8 cellular contexts compared by ENCODE assay signal in the genomic region with DNA sequence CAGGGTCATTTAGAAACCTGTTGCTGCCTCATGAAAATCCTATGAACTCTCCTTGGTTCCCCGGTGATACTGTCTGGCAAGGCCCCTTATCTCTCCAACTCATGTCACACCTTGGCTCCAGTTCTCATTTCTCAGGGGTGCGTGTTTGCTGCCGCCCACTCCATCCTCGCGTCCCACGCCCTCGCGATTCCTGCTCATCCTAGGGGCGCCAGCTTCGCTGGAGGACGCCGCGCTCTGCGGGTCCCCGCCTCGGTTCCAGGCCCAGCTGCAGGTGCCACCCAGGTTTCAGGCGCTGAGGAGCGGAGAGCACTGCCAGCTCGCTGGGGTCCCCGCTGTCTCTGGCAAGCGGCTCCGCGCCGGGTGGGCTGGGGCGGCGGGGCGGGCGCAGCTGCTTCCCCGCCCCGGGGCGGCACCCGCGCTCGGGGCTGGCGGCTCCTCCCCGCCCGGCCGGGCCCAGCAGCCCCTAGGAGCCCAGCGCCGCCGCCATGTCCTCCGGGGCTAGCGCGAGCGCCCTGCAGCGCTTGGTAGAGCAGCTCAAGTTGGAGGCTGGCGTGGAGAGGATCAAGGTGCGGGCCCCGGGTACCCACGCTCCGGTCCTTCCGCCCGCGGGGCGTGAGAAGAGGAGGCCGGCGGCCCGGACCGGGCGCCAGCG. TPM values are rescaled to one million over a fixed set of nuclear protein-coding genes. Genes with fewer than 3 reads are reported as not detected.
DNase-seq lines count a peak whose midpoint lies in the region; ATAC-seq and TF ChIP-seq lines count a peak whose summit lies in the region.

A gene (plus strand): TSS at position 456 of the 652 bp plus-strand sequence. CDS start 30 bp downstream, at position 486.

- H3K9me3 Mint-ChIP-seq in dendritic cell treated with granulocyte-macrophage colony-stimulating factor and Interleukin-4, amounts not matched to agents 40 ng/mL and 50 ng/mL, for 4 days, result no peaks in the 10 kb centered on the region

- peak within 1 kb of the TSS in 1 of 2 donors; percentile 45 for H3K9ac ChIP-seq in liver (ENCODE audit: low read depth in 1 of 2, low read length in 2 of 2)

- peak within 1 kb of the TSS; percentile 89 for H3K27ac Mint-ChIP-seq in dendritic cell treated with granulocyte-macrophage colony-stimulating factor and Interleukin-4, amounts not matched to agents 40 ng/mL and 50 ng/mL, for 4 days

- no peak for TF ChIP-seq RAD21 in liver (IDR thresholded peaks at IDR 0.05)

- ATAC-seq in GM18498 (IDR thresholded peaks at IDR 0.05; ENCODE audit: unreplicated experiment) (peak; percentile 91), HG02884 (IDR thresholded peaks at IDR 0.05; ENCODE audit: unreplicated experiment) (peak; percentile 80)

- intact Hi-C loops in dendritic cell treated with granulocyte-macrophage colony-stimulating factor and Interleukin-4, amounts not matched to agents 40 ng/mL and 50 ng/mL, for 4 days (cut with micrococcal nuclease), result no loop called here

- peak within 1 kb of the TSS; percentile 67 to 94 (median 87) for H3K4me3 ChIP-seq in liver (ENCODE audit: low read depth in 1 of 3, low read length in 3 of 3)

- peak within 1 kb of the TSS; percentile 93 for H3K4me3 Mint-ChIP-seq in dendritic cell treated with granulocyte-macrophage colony-stimulating factor and Interleukin-4, amounts not matched to agents 40 ng/mL and 50 ng/mL, for 4 days

- peak within 1 kb of the TSS; percentile 72 to 85 for H3K27ac ChIP-seq in liver (ENCODE audit: low read depth in 1 of 2, low read length in 2 of 2)

- H3K27me3 Mint-ChIP-seq in dendritic cell treated with granulocyte-macrophage colony-stimulating factor and Interleukin-4, amounts not matched to agents 40 ng/mL and 50 ng/mL, for 4 days, result peaks cover 3% of the 10 kb centered on the region

- no peak for TF ChIP-seq CTCF in liver (IDR thresholded peaks at IDR 0.05; ENCODE audit: low read depth, low read length, missing input control)

- WGBS in liver, result under 1% methylated on average over 61 of the region's 61 CpGs

- H3K36me3 Mint-ChIP-seq in dendritic cell treated with granulocyte-macrophage colony-stimulating factor and Interleukin-4, amounts not matched to agents 40 ng/mL and 50 ng/mL, for 4 days (ENCODE audit: low read depth), result peaks cover 34% of the 10 kb centered on the region

- peaks cover 42% of the 10 kb centered on the region for H3K4me1 Mint-ChIP-seq in dendritic cell treated with granulocyte-macrophage colony-stimulating factor and Interleukin-4, amounts not matched to agents 40 ng/mL and 50 ng/mL, for 4 days (ENCODE audit: low read depth)

- DNase-seq in 8988T (peak; percentile 90), NCI-H2171 treated with DMSO at 0.1 percent for 48 hours (lab: John Stamatoyannopoulos, UW) (peak; percentile 62)
- peak; percentile 66 for DNase-seq in activated CD4-positive, alpha-beta T cell treated with anti-CD3 and anti-CD28 coated beads, Interleukin-2, amount 50 U/mL, for 1 hour
- peak; percentile 73 for DNase-seq in stimulated activated CD4-positive, alpha-beta T cell treated with anti-CD3 and anti-CD28 coated beads, Interleukin-4, amount 100 ng/mL, for 1 hour

- peaks cover 0 to 18% (median 14%) of the 10 kb centered on the region in 4 donors for H3K4me1 ChIP-seq in liver (ENCODE audit: control insufficient read depth in 4 of 4, insufficient read depth in 4 of 4, low read length in 3 of 4)

- peaks cover 0 to 6% (median 0%) of the 10 kb centered on the region in 4 donors for H3K36me3 ChIP-seq in liver (ENCODE audit: control insufficient read depth in 4 of 4, insufficient read depth in 3 of 4, low read depth in 1 of 4, low read length in 3 of 4)

- no peaks in the 10 kb centered on the region for H3K27me3 ChIP-seq in liver (ENCODE audit: control insufficient read depth in 4 of 4, insufficient read depth in 4 of 4, low read length in 3 of 4)

- no peaks in the 10 kb centered on the region for H3K9me3 ChIP-seq in liver (ENCODE audit: control insufficient read depth in 4 of 4, low read length in 3 of 4)

TF ChIP-seq in liver, 16 proteins besides CTCF, POLR2A, EP300 and RAD21:
- TF ChIP-seq GABPA (IDR thresholded peaks at IDR 0.05 in 1 of 2, conservative IDR thresholded peaks at IDR 0.05 in 1 of 2) (no peak), RXRA (IDR thresholded peaks at IDR 0.05) (no peak), YY1 (IDR thresholded peaks at IDR 0.05) (no peak)
- TF ChIP-seq, protein P1, sequence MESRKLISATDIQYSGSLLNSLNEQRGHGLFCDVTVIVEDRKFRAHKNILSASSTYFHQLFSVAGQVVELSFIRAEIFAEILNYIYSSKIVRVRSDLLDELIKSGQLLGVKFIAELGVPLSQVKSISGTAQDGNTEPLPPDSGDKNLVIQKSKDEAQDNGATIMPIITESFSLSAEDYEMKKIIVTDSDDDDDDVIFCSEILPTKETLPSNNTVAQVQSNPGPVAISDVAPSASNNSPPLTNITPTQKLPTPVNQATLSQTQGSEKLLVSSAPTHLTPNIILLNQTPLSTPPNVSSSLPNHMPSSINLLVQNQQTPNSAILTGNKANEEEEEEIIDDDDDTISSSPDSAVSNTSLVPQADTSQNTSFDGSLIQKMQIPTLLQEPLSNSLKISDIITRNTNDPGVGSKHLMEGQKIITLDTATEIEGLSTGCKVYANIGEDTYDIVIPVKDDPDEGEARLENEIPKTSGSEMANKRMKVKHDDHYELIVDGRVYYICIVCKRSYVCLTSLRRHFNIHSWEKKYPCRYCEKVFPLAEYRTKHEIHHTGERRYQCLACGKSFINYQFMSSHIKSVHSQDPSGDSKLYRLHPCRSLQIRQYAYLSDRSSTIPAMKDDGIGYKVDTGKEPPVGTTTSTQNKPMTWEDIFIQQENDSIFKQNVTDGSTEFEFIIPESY (IDR thresholded peaks at IDR 0.05), result no peak
- TF ChIP-seq, protein P2, sequence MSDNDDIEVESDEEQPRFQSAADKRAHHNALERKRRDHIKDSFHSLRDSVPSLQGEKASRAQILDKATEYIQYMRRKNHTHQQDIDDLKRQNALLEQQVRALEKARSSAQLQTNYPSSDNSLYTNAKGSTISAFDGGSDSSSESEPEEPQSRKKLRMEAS (IDR thresholded peaks at IDR 0.05), result no peak
- TF ChIP-seq, protein P3, sequence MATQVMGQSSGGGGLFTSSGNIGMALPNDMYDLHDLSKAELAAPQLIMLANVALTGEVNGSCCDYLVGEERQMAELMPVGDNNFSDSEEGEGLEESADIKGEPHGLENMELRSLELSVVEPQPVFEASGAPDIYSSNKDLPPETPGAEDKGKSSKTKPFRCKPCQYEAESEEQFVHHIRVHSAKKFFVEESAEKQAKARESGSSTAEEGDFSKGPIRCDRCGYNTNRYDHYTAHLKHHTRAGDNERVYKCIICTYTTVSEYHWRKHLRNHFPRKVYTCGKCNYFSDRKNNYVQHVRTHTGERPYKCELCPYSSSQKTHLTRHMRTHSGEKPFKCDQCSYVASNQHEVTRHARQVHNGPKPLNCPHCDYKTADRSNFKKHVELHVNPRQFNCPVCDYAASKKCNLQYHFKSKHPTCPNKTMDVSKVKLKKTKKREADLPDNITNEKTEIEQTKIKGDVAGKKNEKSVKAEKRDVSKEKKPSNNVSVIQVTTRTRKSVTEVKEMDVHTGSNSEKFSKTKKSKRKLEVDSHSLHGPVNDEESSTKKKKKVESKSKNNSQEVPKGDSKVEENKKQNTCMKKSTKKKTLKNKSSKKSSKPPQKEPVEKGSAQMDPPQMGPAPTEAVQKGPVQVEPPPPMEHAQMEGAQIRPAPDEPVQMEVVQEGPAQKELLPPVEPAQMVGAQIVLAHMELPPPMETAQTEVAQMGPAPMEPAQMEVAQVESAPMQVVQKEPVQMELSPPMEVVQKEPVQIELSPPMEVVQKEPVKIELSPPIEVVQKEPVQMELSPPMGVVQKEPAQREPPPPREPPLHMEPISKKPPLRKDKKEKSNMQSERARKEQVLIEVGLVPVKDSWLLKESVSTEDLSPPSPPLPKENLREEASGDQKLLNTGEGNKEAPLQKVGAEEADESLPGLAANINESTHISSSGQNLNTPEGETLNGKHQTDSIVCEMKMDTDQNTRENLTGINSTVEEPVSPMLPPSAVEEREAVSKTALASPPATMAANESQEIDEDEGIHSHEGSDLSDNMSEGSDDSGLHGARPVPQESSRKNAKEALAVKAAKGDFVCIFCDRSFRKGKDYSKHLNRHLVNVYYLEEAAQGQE (IDR thresholded peaks at IDR 0.05), result no peak

RNA-seq across cellular contexts. Expression of the gene that starts here (rescaled TPM):
- 10 to 100 TPM; 15.9 to 20.2 TPM for total RNA-seq in liver
- 10 to 100 TPM; 22.4 to 24.3 TPM for polyA plus RNA-seq in liver

Comparison
In these comparisons a context has a peak if more than half of its experiments do, and no peak if none do; other contexts are left out.
1. Peak in every context shown above with its lines: DNase-seq, ATAC-seq, H3K4me3 ChIP-seq and H3K27ac ChIP-seq.